6 cellular contexts compared by ENCODE assay signal in genomic region chr5:118651002-118651401, GRCh38.
"Had no signal": no experiment of that assay in that cellular context is flagged by ENCODE, and none has a peak within 500 bp of the region (broad histone marks: within the 10 kb centered on the region; RNA-seq: fewer than 3 reads in every experiment).

No MANE protein-coding gene starts in this region.

- ATAC-seq: HepG2, K562 had no signal

- H3K27ac ChIP-seq: HL-60 had no signal

- H3K4me3 ChIP-seq: K562 had no signal

- FAIRE-seq: HepG2, HTR-8/SVneo, K562 had no signal

- DNase-seq: IMR-90, KBM-7 had no signal
